In genomic region chr6:4776493-4776966, GRCh38 we compare ENCODE assay signal across 8 cellular contexts.
DNase-seq lines count a peak whose midpoint lies in the region; ATAC-seq and TF ChIP-seq lines count a peak whose summit lies in the region.

No MANE protein-coding gene starts in this region.

- peak; percentile 69 for DNase-seq in ELR (ENCODE audit: low read depth)
- DNase-seq in LNCaP clone FGC (ENCODE audit: low read depth), result no peak
- DNase-seq in activated naive CD4-positive, alpha-beta T cell treated with anti-CD3 and anti-CD28 coated beads, Interleukin-2, amount 50 U/mL, for 16 hours, result peak; percentile 59
- peak; percentile 10 to 27 for DNase-seq in stimulated activated CD4-positive, alpha-beta T cell treated with anti-CD3 and anti-CD28 coated beads, Interleukin-2, amount 100 ng/mL, for 48 hours
- no peak for DNase-seq in cerebellar nuclear complex (lab: John Stamatoyannopoulos, UW)

- ATAC-seq in GM21367 (IDR thresholded peaks at IDR 0.05; ENCODE audit: unreplicated experiment), result peak; percentile 2
- no peak for ATAC-seq in GM19035 (IDR thresholded peaks at IDR 0.05; ENCODE audit: unreplicated experiment)

- no peaks in the 10 kb centered on the region for H3K9me3 ChIP-seq in iPS-18c (ENCODE audit: control insufficient read depth, insufficient read depth, low read length)

- H3K4me3 ChIP-seq in LNCaP clone FGC (ENCODE audit: low read depth, low read length) (peak overlapping the region; percentile 63), iPS-18c (ENCODE audit: insufficient read depth, low read depth, low read length) (peak overlapping the region; percentile 49)

- TF ChIP-seq CTCF in LNCaP clone FGC (IDR thresholded peaks at IDR 0.05; ENCODE audit: control insufficient read depth, extremely low read depth, insufficient read depth), result no peak

Comparison
In these comparisons a context has a peak if more than half of its experiments do, and no peak if none do; other contexts are left out.
1. DNase-seq: peak in ELR (single experiment), activated naive CD4-positive, alpha-beta T cell treated with anti-CD3 and anti-CD28 coated beads, Interleukin-2, amount 50 U/mL, for 16 hours (single experiment) and stimulated activated CD4-positive, alpha-beta T cell treated with anti-CD3 and anti-CD28 coated beads, Interleukin-2, amount 100 ng/mL, for 48 hours (2 of 2); none in LNCaP clone FGC (single experiment) and cerebellar nuclear complex (0 of 2).